Comparison of ENCODE assay signal across 10 cellular contexts in genomic region chr19:12664406-12665280, GRCh38. TPM values are rescaled to one million over a fixed set of nuclear protein-coding genes. Genes with fewer than 3 reads are reported as not detected.
DNase-seq lines count a peak whose midpoint lies in the region; ATAC-seq and TF ChIP-seq lines count a peak whose summit lies in the region.
"Had no signal": no experiment of that assay in that cellular context is flagged by ENCODE, and none has a peak within 500 bp of the region (broad histone marks: within the 10 kb centered on the region; RNA-seq: fewer than 3 reads in every experiment).

No MANE protein-coding gene starts in this region.

- no peak for TF ChIP-seq POLR2A in spleen (IDR thresholded peaks at IDR 0.05)

- TF ChIP-seq CTCF in colonic mucosa (IDR thresholded peaks at IDR 0.05) (no peak), spleen (IDR thresholded peaks at IDR 0.05 in 8 of 11, conservative IDR thresholded peaks at IDR 0.05 in 3 of 11) (no peak)

- peak overlapping the region; percentile 96 for H3K4me3 Mint-ChIP-seq in activated CD4-positive, alpha-beta T cell treated with anti-CD3 and anti-CD28 coated beads, Interleukin-2, amount 10 ng/mL, durations not matched to agents 7 days and 5 days

- peaks cover 51% of the 10 kb centered on the region for H3K4me1 Mint-ChIP-seq in activated CD4-positive, alpha-beta T cell treated with anti-CD3 and anti-CD28 coated beads, Interleukin-2, amount 10 ng/mL, durations not matched to agents 7 days and 5 days

- H3K4me3 ChIP-seq in colonic mucosa = no peak overlapping the region
- H3K4me3 ChIP-seq in spleen = peak overlapping the region in 4 of 8 donors; percentile 68 to 98 (median 82)

- 72 to 89% (median 80%) methylated on average over 23 to 29 of the region's 29 CpGs for WGBS in spleen, 5 donors

- peak overlapping the region; percentile 77 for H3K27ac Mint-ChIP-seq in activated CD4-positive, alpha-beta T cell treated with anti-CD3 and anti-CD28 coated beads, Interleukin-2, amount 10 ng/mL, durations not matched to agents 7 days and 5 days

- H3K27me3 ChIP-seq in colonic mucosa (no peaks in the 10 kb centered on the region), spleen (replicated peaks in 1 of 7) (no peaks in the 10 kb centered on the region)

- H3K4me1 ChIP-seq in colonic mucosa (peaks cover 11% of the 10 kb centered on the region), spleen (peaks cover 24 to 59% (median 47%) of the 10 kb centered on the region in 6 donors)

- CTCF ChIA-PET in activated CD4-positive, alpha-beta T cell treated with anti-CD3 and anti-CD28 coated beads, Interleukin-2, amount 10 ng/mL, durations not matched to agents 7 days and 5 days (lab: Charles Lee) = interaction anchor here (0.8 to 2.0 kb wide), 4 partner anchors 8 to 105 kb away, joined by 3 to 9 read pairs (median 4); no protein-coding TSS in a partner anchor

- no peaks in the 10 kb centered on the region for H3K27me3 Mint-ChIP-seq in activated CD4-positive, alpha-beta T cell treated with anti-CD3 and anti-CD28 coated beads, Interleukin-2, amount 10 ng/mL, durations not matched to agents 7 days and 5 days

- H3K27ac ChIP-seq in colonic mucosa = no peak overlapping the region
- H3K27ac ChIP-seq in spleen = peak overlapping the region in 7 of 8 donors; percentile 76 to 92 (median 87)

- H3K9me3 Mint-ChIP-seq in activated CD4-positive, alpha-beta T cell treated with anti-CD3 and anti-CD28 coated beads, Interleukin-2, amount 10 ng/mL, durations not matched to agents 7 days and 5 days = no peaks in the 10 kb centered on the region

- H3K9me3 ChIP-seq in colonic mucosa = no peaks in the 10 kb centered on the region
- H3K9me3 ChIP-seq in spleen = no peaks in the 10 kb centered on the region

- POLR2A ChIA-PET in activated CD4-positive, alpha-beta T cell treated with anti-CD3 and anti-CD28 coated beads, Interleukin-2, amount 10 ng/mL, durations not matched to agents 7 days and 5 days (lab: Charles Lee) = no interaction called here

- H3K9ac ChIP-seq in colonic mucosa (ENCODE audit: low read depth in 2 of 2, low read length in 2 of 2) = no peak overlapping the region

- intact Hi-C loops in colonic mucosa (cut with DNase I) = loop anchor here (5.0 kb wide), 1 partner anchor 102 kb away; no protein-coding TSS in a partner anchor
- intact Hi-C loops in spleen (cut with DNase I; ENCODE audit: low total_unique reads) = no loop called here

- no peak for ATAC-seq in HG03280 (IDR thresholded peaks at IDR 0.05; ENCODE audit: unreplicated experiment)

- peaks cover 43% of the 10 kb centered on the region for H3K36me3 Mint-ChIP-seq in activated CD4-positive, alpha-beta T cell treated with anti-CD3 and anti-CD28 coated beads, Interleukin-2, amount 10 ng/mL, durations not matched to agents 7 days and 5 days (ENCODE audit: low read depth)

- H3K36me3 ChIP-seq in colonic mucosa (no peaks in the 10 kb centered on the region), spleen (peaks cover 0 to 64% (median 54%) of the 10 kb centered on the region in 6 donors)

- DNase-seq in activated CD4-positive, alpha-beta T cell treated with anti-CD3 and anti-CD28 coated beads, Interleukin-2, amount 10 ng/mL, durations not matched to agents 7 days and 5 days = no peak
- DNase-seq in activated CD4-positive, alpha-beta T cell treated with anti-CD3 and anti-CD28 coated beads, Interleukin-2, amount 50 U/mL, for 1 hour = no peak
- DNase-seq in NCI-H82 (lab: John Stamatoyannopoulos, UW) (peak; percentile 82), colonic mucosa (peak; percentile 54), spleen (peak; percentile 84), germinal center (ENCODE audit: low spot score) (no peak), cortex of kidney (lab: John Stamatoyannopoulos, UW) (no peak)

RNA-seq across cellular contexts. Expression of gene MAN2B1, which starts 1.9 kb away (rescaled TPM):
- 100 to 1,000 TPM; 130 to 143 TPM for total RNA-seq in activated CD4-positive, alpha-beta T cell treated with anti-CD3 and anti-CD28 coated beads, Interleukin-2, amount 10 ng/mL, durations not matched to agents 7 days and 5 days
- 10 to 100 TPM; 51.7 to 67.4 TPM for total RNA-seq in colonic mucosa
- 100 to 1,000 TPM; 145 to 288 (median 218) TPM for total RNA-seq in spleen
- 100 to 1,000 TPM in 1 of 3 donors, 10 to 100 TPM in 2; 50.6 to 122 (median 83.3) TPM for polyA plus RNA-seq in spleen

RNA-seq across cellular contexts. Expression of gene WDR83, which starts 2.0 kb away (rescaled TPM):
- 10 to 100 TPM; 14.4 to 19.6 TPM for total RNA-seq in activated CD4-positive, alpha-beta T cell treated with anti-CD3 and anti-CD28 coated beads, Interleukin-2, amount 10 ng/mL, durations not matched to agents 7 days and 5 days
- total RNA-seq in colonic mucosa (10 to 100 TPM in 1 of 2 donors, 1 to 10 TPM in 1; 7.3 to 17.9 TPM), spleen (10 to 100 TPM in 6 of 7 donors, 1 to 10 TPM in 1; 6.4 to 15.7 (median 12.9) TPM)
- 10 to 100 TPM; 17.0 to 19.5 (median 19.0) TPM for polyA plus RNA-seq in spleen

RNA-seq across cellular contexts. Expression of gene DHPS, which starts 17.0 kb away (rescaled TPM):
- 100 to 1,000 TPM in 1 of 2 experiments, 10 to 100 TPM in 1; 89.9 to 102 TPM for total RNA-seq in activated CD4-positive, alpha-beta T cell treated with anti-CD3 and anti-CD28 coated beads, Interleukin-2, amount 10 ng/mL, durations not matched to agents 7 days and 5 days
- total RNA-seq in colonic mucosa (10 to 100 TPM; 66.2 to 87.5 TPM), spleen (100 to 1,000 TPM in 3 of 7 donors, 10 to 100 TPM in 4; 86.8 to 158 (median 96.0) TPM)
- polyA plus RNA-seq in spleen = 10 to 100 TPM; 55.1 to 76.6 (median 59.3) TPM

RNA-seq across cellular contexts. Expression of gene GNG14, which starts 23.2 kb away (rescaled TPM):
- not detected for total RNA-seq in activated CD4-positive, alpha-beta T cell treated with anti-CD3 and anti-CD28 coated beads, Interleukin-2, amount 10 ng/mL, durations not matched to agents 7 days and 5 days
- total RNA-seq in colonic mucosa = not detected
- total RNA-seq in spleen = not detected
- polyA plus RNA-seq in spleen = not detected
- total RNA-seq: fibroblast of lung, lung microvascular endothelial cell had no signal
- polyA plus RNA-seq: fibroblast of lung had no signal

RNA-seq across cellular contexts. Expression of gene FBXW9, which starts 31.8 kb away (rescaled TPM):
- total RNA-seq in activated CD4-positive, alpha-beta T cell treated with anti-CD3 and anti-CD28 coated beads, Interleukin-2, amount 10 ng/mL, durations not matched to agents 7 days and 5 days = 1 to 10 TPM; 5.3 to 5.9 TPM
- total RNA-seq in colonic mucosa = 10 to 100 TPM in 1 of 2 donors, 1 to 10 TPM in 1; 6.5 to 10.3 TPM
- 1 to 10 TPM; 1.7 to 5.3 (median 3.8) TPM for total RNA-seq in spleen
- polyA plus RNA-seq in spleen = 1 to 10 TPM; 4.8 to 7.4 (median 5.2) TPM

Comparison
In these comparisons a context has a peak if more than half of its experiments do, and no peak if none do; other contexts are left out.
1. DNase-seq: peak in NCI-H82 (single experiment), colonic mucosa (single experiment) and spleen (single experiment); none in activated CD4-positive, alpha-beta T cell treated with anti-CD3 and anti-CD28 coated beads, Interleukin-2, amount 10 ng/mL, durations not matched to agents 7 days and 5 days (single experiment), activated CD4-positive, alpha-beta T cell treated with anti-CD3 and anti-CD28 coated beads, Interleukin-2, amount 50 U/mL, for 1 hour (single experiment), germinal center (single experiment) and cortex of kidney (single experiment).